In genomic region chr3:13544951-13545651, GRCh38 we compare ENCODE assay signal across 15 cellular contexts. TPM values are rescaled to one million over a fixed set of nuclear protein-coding genes. Genes with fewer than 3 reads are reported as not detected.
DNase-seq lines count a peak whose midpoint lies in the region; ATAC-seq, FAIRE-seq and TF ChIP-seq lines count a peak whose summit lies in the region.
"Had no signal": no experiment of that assay in that cellular context is flagged by ENCODE, and none has a peak within 500 bp of the region (broad histone marks: within the 10 kb centered on the region; RNA-seq: fewer than 3 reads in every experiment).

No MANE protein-coding gene starts in this region.

- H4K91ac ChIP-seq in IMR-90 (ENCODE audit: insufficient read depth, low read depth, low read length) = peak overlapping the region; percentile 87

- H2BK15ac ChIP-seq in IMR-90 (ENCODE audit: low read depth, low read length) = peak overlapping the region; percentile 67; the same call in 1 of the 3 replicates

- dilution Hi-C loops in IMR-90 (cut with HindIII; ENCODE audit: low sequenced_read_pairs, unreplicated experiment) = no loop called here

- H2BK20ac ChIP-seq in IMR-90 (ENCODE audit: low read depth, low read length) = peak overlapping the region; percentile 76

- H2AFZ ChIP-seq in DND-41 (ENCODE audit: low read depth, low read length) (no peak overlapping the region), IMR-90 (replicated peaks; ENCODE audit: low read length, poor library complexity) (no peak overlapping the region), astrocyte (ENCODE audit: low read depth, low read length) (no peak overlapping the region), osteoblast (ENCODE audit: low read length) (no peak overlapping the region)

- H3K9me3 ChIP-seq in DND-41 (ENCODE audit: insufficient read depth, low read length, severe bottlenecking) (peaks cover 5% of the 10 kb centered on the region), IMR-90 (ENCODE audit: control insufficient read depth, insufficient read depth, low read length) (0 out of 2 replicates have a peak, but pooled peaks cover 3% of the 10 kb centered on the region), astrocyte (ENCODE audit: insufficient read depth, low read depth, low read length) (no peaks in the 10 kb centered on the region), osteoblast (ENCODE audit: low read depth, low read length) (peaks cover 5% of the 10 kb centered on the region), sigmoid colon (peaks cover 0 to 2% (median under 1%) of the 10 kb centered on the region in 4 donors), thyroid gland (no peaks in the 10 kb centered on the region)
- H3K9me3 ChIP-seq: BE2C had no signal

- H3K14ac ChIP-seq in IMR-90 (replicated peaks; ENCODE audit: low read depth, low read length) = peak overlapping the region; percentile 72

- peak overlapping the region; percentile 97 for H2BK120ac ChIP-seq in IMR-90 (ENCODE audit: low read depth, low read length)

- H3K27ac Mint-ChIP-seq in astrocyte (ENCODE audit: unreplicated experiment) = peak overlapping the region; percentile 73
- H3K27ac Mint-ChIP-seq: activated CD4-positive, alpha-beta memory T cell treated with anti-CD3 and anti-CD28 coated beads for 36 hours had no signal

- TF ChIP-seq POLR2A in IMR-90 (IDR thresholded peaks at IDR 0.05; ENCODE audit: low read depth, low read length) (no peak), sigmoid colon (IDR thresholded peaks at IDR 0.05) (no peak), thyroid gland (IDR thresholded peaks at IDR 0.05) (no peak)

- H3K79me1 ChIP-seq in IMR-90 (ENCODE audit: low read depth in 1 of 2, low read length in 2 of 2) = no peaks in the 10 kb centered on the region

- no peaks in the 10 kb centered on the region for H3K27me3 ChIP-seq in DND-41 (ENCODE audit: insufficient read depth, low read length, poor library complexity)
- no peaks in the 10 kb centered on the region; the same call in 1 of the 2 replicates for H3K27me3 ChIP-seq in IMR-90 (ENCODE audit: control insufficient read depth, insufficient read depth, low read length)
- no peaks in the 10 kb centered on the region for H3K27me3 ChIP-seq in astrocyte (ENCODE audit: insufficient read depth, low read length)
- no peaks in the 10 kb centered on the region for H3K27me3 ChIP-seq in osteoblast (ENCODE audit: insufficient read depth, low read length)
- H3K27me3 ChIP-seq in sigmoid colon = peaks cover 9 to 24% (median 20%) of the 10 kb centered on the region in 3 donors
- no peaks in the 10 kb centered on the region for H3K27me3 ChIP-seq in thyroid gland
- H3K27me3 ChIP-seq: BE2C had no signal

- H3K9ac ChIP-seq in DND-41 (ENCODE audit: low read depth, low read length) = peak overlapping the region; percentile 2; the same call in 1 of the 2 replicates
- H3K9ac ChIP-seq in IMR-90 (ENCODE audit: low read depth, low read length) = no peak overlapping the region
- H3K9ac ChIP-seq in astrocyte (ENCODE audit: low read length) = no peak overlapping the region

- peaks cover 5% of the 10 kb centered on the region for H3K27me3 Mint-ChIP-seq in astrocyte (ENCODE audit: low read depth, unreplicated experiment)

- DNase-seq in DND-41 = peak; percentile 69
- no peak for DNase-seq in IMR-90
- DNase-seq in astrocyte (ENCODE audit: low read depth) = no peak
- peak; percentile 82 for DNase-seq in osteoblast (ENCODE audit: insufficient read length, low spot score, missing footprints)
- no peak for DNase-seq in NCI-H2196 treated with DMSO at 0.1 percent for 48 hours (lab: John Stamatoyannopoulos, UW; ENCODE audit: unreplicated experiment)
- DNase-seq in sigmoid colon = no peak
- DNase-seq in NCI-H226 = no peak
- no peak for DNase-seq in thyroid gland
- DNase-seq: BE2C, DMS53, NCI-H2029 treated with DMSO at 0.1 percent for 48 hours, retina had no signal

- H3K4me3 Mint-ChIP-seq in astrocyte (ENCODE audit: unreplicated experiment) = peak overlapping the region; percentile 18
- H3K4me3 Mint-ChIP-seq: activated CD4-positive, alpha-beta memory T cell treated with anti-CD3 and anti-CD28 coated beads for 36 hours had no signal

- no TSS peak for BruUV-seq in IMR-90 (replicated peaks; lab: Mats Ljungman, UMichigan)

- POLR2A ChIA-PET in IMR-90 (lab: Charles Lee; ENCODE audit: unreplicated experiment) = no interaction called here

- TF ChIP-seq EP300 in sigmoid colon (IDR thresholded peaks at IDR 0.05) = no peak

- H3K4ac ChIP-seq in IMR-90 (ENCODE audit: low read depth, low read length) = peak overlapping the region; percentile 78

- TF ChIP-seq CTCF in DND-41 (IDR thresholded peaks at IDR 0.05; ENCODE audit: borderline replicate concordance, extremely low read depth, low read length, poor library complexity, severe bottlenecking) = no peak
- no peak for TF ChIP-seq CTCF in IMR-90 (conservative IDR thresholded peaks at IDR 0.05; ENCODE audit: low read depth, low read length)
- TF ChIP-seq CTCF in astrocyte (IDR thresholded peaks at IDR 0.05; ENCODE audit: insufficient read depth, low read depth, low read length) = no peak
- no peak for TF ChIP-seq CTCF in osteoblast (IDR thresholded peaks at IDR 0.05; ENCODE audit: extremely low read depth, low read depth, low read length)
- no peak for TF ChIP-seq CTCF in sigmoid colon (IDR thresholded peaks at IDR 0.05)
- TF ChIP-seq CTCF in thyroid gland (IDR thresholded peaks at IDR 0.05) = no peak

- H2BK5ac ChIP-seq in IMR-90 (ENCODE audit: low read depth, low read length, poor library complexity, severe bottlenecking) = peak overlapping the region; percentile 42

- peaks cover 49% of the 10 kb centered on the region for H3K4me1 ChIP-seq in DND-41 (ENCODE audit: insufficient read depth, low read length)
- H3K4me1 ChIP-seq in IMR-90 (ENCODE audit: control insufficient read depth, insufficient read depth, low read length) = peaks cover 18% of the 10 kb centered on the region
- peaks cover 56% of the 10 kb centered on the region for H3K4me1 ChIP-seq in astrocyte (ENCODE audit: insufficient read depth, low read length)
- peaks cover 44% of the 10 kb centered on the region for H3K4me1 ChIP-seq in osteoblast (ENCODE audit: insufficient read depth, low read length)
- H3K4me1 ChIP-seq in sigmoid colon = peaks cover 0 to 10% (median 6%) of the 10 kb centered on the region in 4 donors
- H3K4me1 ChIP-seq in thyroid gland = peaks cover 0 to 8% of the 10 kb centered on the region in 2 donors

- peaks cover 50% of the 10 kb centered on the region for H3K4me1 Mint-ChIP-seq in astrocyte (ENCODE audit: low read depth, unreplicated experiment)

- H3K4me3 ChIP-seq in DND-41 (ENCODE audit: low read depth in 1 of 2, low read length in 2 of 2) (no peak overlapping the region), IMR-90 (ENCODE audit: insufficient read depth, low read depth, low read length) (no peak overlapping the region), astrocyte (ENCODE audit: insufficient read depth, low read depth, low read length) (no peak overlapping the region), osteoblast (ENCODE audit: insufficient read depth, low read length) (no peak overlapping the region), sigmoid colon (no peak overlapping the region), thyroid gland (replicated peaks in 1 of 3) (no peak overlapping the region)
- H3K4me3 ChIP-seq: lung had no signal

- CTCF ChIA-PET in IMR-90 (lab: Yijun Ruan, JAX) = interaction anchor here (0.6 to 1.5 kb wide), 2 partner anchors 103 to 1113 kb away, joined by 5 to 6 read pairs; no protein-coding TSS in a partner anchor

- TF ChIP-seq RAD21 in IMR-90 (IDR thresholded peaks at IDR 0.05; ENCODE audit: low read length) = no peak

- H3K4me2 ChIP-seq in DND-41 (ENCODE audit: insufficient read depth, low read length) (peak overlapping the region; percentile 25), IMR-90 (ENCODE audit: low read depth, low read length) (no peak overlapping the region), astrocyte (ENCODE audit: low read length) (peak overlapping the region; percentile 41), osteoblast (ENCODE audit: insufficient read depth, low read length) (peak overlapping the region; percentile 66)

- H2AK9ac ChIP-seq in IMR-90 (replicated peaks; ENCODE audit: low read depth, low read length, poor library complexity) = peak overlapping the region; percentile 50

- H3K36me3 Mint-ChIP-seq in astrocyte (ENCODE audit: low read depth, unreplicated experiment) = no peaks in the 10 kb centered on the region
- H3K36me3 Mint-ChIP-seq: activated CD4-positive, alpha-beta memory T cell treated with anti-CD3 and anti-CD28 coated beads for 36 hours had no signal

- peak overlapping the region; percentile 4; the same call in 1 of the 2 replicates for H4K5ac ChIP-seq in IMR-90 (ENCODE audit: low read depth, low read length)

- H3K18ac ChIP-seq in IMR-90 (ENCODE audit: low read depth, low read length) = peak overlapping the region; percentile 61; the same call in 1 of the 2 replicates

- H4K8ac ChIP-seq in IMR-90 (ENCODE audit: low read depth in 2 of 2, low read length in 2 of 2) = no peak overlapping the region; a peak in 1 of 4 replicates

- ATAC-seq in DND-41 (ENCODE audit: insufficient read depth, low read depth) = peak; percentile 20
- ATAC-seq in IMR-90 (ENCODE audit: low read depth) = no peak

- no peak overlapping the region for H3K56ac ChIP-seq in IMR-90 (ENCODE audit: extremely low read depth, insufficient read depth, low read length)

- H3K23ac ChIP-seq in IMR-90 (ENCODE audit: low read depth, low read length) = no peak overlapping the region; the same call in 1 of the 2 replicates

- H3K9me3 Mint-ChIP-seq in astrocyte (ENCODE audit: unreplicated experiment) = peaks cover 9% of the 10 kb centered on the region

- peaks cover 17% of the 10 kb centered on the region for H3K9me1 ChIP-seq in IMR-90 (ENCODE audit: insufficient read depth, low read length)

- H3K36me3 ChIP-seq in DND-41 (ENCODE audit: insufficient read depth, low read length) (no peaks in the 10 kb centered on the region), IMR-90 (ENCODE audit: control insufficient read depth, insufficient read depth, low read length) (no peaks in the 10 kb centered on the region), astrocyte (ENCODE audit: insufficient read depth, low read length) (no peaks in the 10 kb centered on the region), osteoblast (ENCODE audit: insufficient read depth, low read length) (no peaks in the 10 kb centered on the region), sigmoid colon (no peaks in the 10 kb centered on the region), thyroid gland (no peaks in the 10 kb centered on the region)
- H3K36me3 ChIP-seq: BE2C had no signal

- intact Hi-C loops in IMR-90 (cut with micrococcal nuclease) (no loop called here), sigmoid colon (cut with DNase I) (no loop called here), thyroid gland (cut with DNase I) (no loop called here)

- WGBS in IMR-90 (ENCODE audit: extremely low coverage in 2 of 2, insufficient read length in 1 of 2), 2 experiments = no CpG with 5 or more reads among the region's 9 CpGs
- WGBS in sigmoid colon, 2 donors = 57 to 58% methylated on average over 9 of the region's 9 CpGs
- 66 to 68% methylated on average over 9 of the region's 9 CpGs for WGBS in thyroid gland, 2 donors

- in situ Hi-C loops in IMR-90 (cut with MboI; ENCODE audit: low sequenced_read_pairs) = no loop called here

- FAIRE-seq in astrocyte (lab: Jason Lieb, UNC) = no peak
- FAIRE-seq: RCC 7860 had no signal

- H4K20me1 ChIP-seq in DND-41 (ENCODE audit: insufficient read depth, low read length) (no peaks in the 10 kb centered on the region), IMR-90 (ENCODE audit: insufficient read depth, low read length) (no peaks in the 10 kb centered on the region), astrocyte (ENCODE audit: insufficient read depth, low read length) (no peaks in the 10 kb centered on the region), osteoblast (ENCODE audit: insufficient read depth, low read length) (no peaks in the 10 kb centered on the region)

- peak overlapping the region; percentile 56 for H2AK5ac ChIP-seq in IMR-90 (ENCODE audit: low read depth, low read length)

- peak overlapping the region; percentile 68 for H3K27ac ChIP-seq in DND-41 (ENCODE audit: low read length)
- H3K27ac ChIP-seq in IMR-90 (ENCODE audit: insufficient read depth, low read length) = no peak overlapping the region
- peak overlapping the region; percentile 20 for H3K27ac ChIP-seq in astrocyte (ENCODE audit: low read depth, low read length)
- peak overlapping the region; percentile 66 for H3K27ac ChIP-seq in osteoblast (ENCODE audit: low read depth, low read length)
- peak overlapping the region in 1 of 4 donors; percentile 44 for H3K27ac ChIP-seq in sigmoid colon
- H3K27ac ChIP-seq in thyroid gland = no peak overlapping the region

- H3K79me2 ChIP-seq in DND-41 (ENCODE audit: insufficient read depth, low read length) (no peaks in the 10 kb centered on the region), astrocyte (ENCODE audit: insufficient read depth, low read length) (no peaks in the 10 kb centered on the region), osteoblast (ENCODE audit: insufficient read depth, low read length) (no peaks in the 10 kb centered on the region)

RNA-seq across cellular contexts. Expression of gene FBLN2, which starts 3.8 kb away (rescaled TPM):
- 10.8 and 11.8 TPM in 2 replicates for total RNA-seq in IMR-90 (2012; rRNA removed)
- polyA plus RNA-seq in IMR-90 (2012; rRNA removed) = 60.8 and 66.9 TPM in 2 replicates
- 38.9 and 94.5 TPM in 2 replicates for polyA plus RNA-seq in IMR-90 (2012; cell fraction: cytosol; rRNA removed)
- polyA plus RNA-seq in IMR-90 (2012; cell fraction: nucleus; rRNA removed; ENCODE audit: low replicate concordance) = 27.1 and 60.4 TPM in 2 replicates
- total RNA-seq in astrocyte = 36.6 and 57.3 TPM in 2 replicates
- 46.0 and 54.6 TPM in 2 replicates for total RNA-seq in osteoblast
- total RNA-seq in sigmoid colon = 100 to 1,000 TPM in 1 of 4 donors, 10 to 100 TPM in 3; 18.7 to 134 (median 56.5) TPM
- 10 to 100 TPM in 1 of 3 donors, 1 to 10 TPM in 2; 1.2 to 14.8 (median 4.2) TPM for polyA plus RNA-seq in sigmoid colon
- total RNA-seq in thyroid gland = 100 to 1,000 TPM in 1 of 4 donors, 10 to 100 TPM in 3; 75.7 to 159 (median 89.8) TPM
- total RNA-seq: activated CD4-positive, alpha-beta memory T cell treated with anti-CD3 and anti-CD28 coated beads for 36 hours had no signal

Comparison
In these comparisons a context has a peak if more than half of its experiments do, and no peak if none do; other contexts are left out.
1. DNase-seq: peak in DND-41 (single experiment) and osteoblast (single experiment); none in IMR-90 (single experiment), astrocyte (single experiment), NCI-H2196 treated with DMSO at 0.1 percent for 48 hours (single experiment), sigmoid colon (single experiment), NCI-H226 (single experiment) and thyroid gland (0 of 2).
2. H3K27ac ChIP-seq: peak in DND-41 (single experiment), astrocyte (single experiment) and osteoblast (single experiment); none in IMR-90 (single experiment) and thyroid gland (0 of 3).